ENCODE assay signal across 39 cellular contexts in genomic region chr5:135582099-135582781, GRCh38. TPM values are rescaled to one million over a fixed set of nuclear protein-coding genes. Genes with fewer than 3 reads are reported as not detected.
"Had no signal": no experiment of that assay in that cellular context is flagged by ENCODE, and none has a peak within 500 bp of the region (broad histone marks: within the 10 kb centered on the region; RNA-seq: fewer than 3 reads in every experiment).

No MANE protein-coding gene starts in this region.

- H3K4me1 ChIP-seq: ascending aorta, breast epithelium had no signal

- H3K36me3 Mint-ChIP-seq: activated CD4-positive, alpha-beta memory T cell treated with anti-CD3 and anti-CD28 coated beads for 36 hours; activated naive CD4-positive, alpha-beta T cell treated with anti-CD3 and anti-CD28 coated beads, Interleukin-2, amount 50 U/mL, for 24 hours; activated naive CD8-positive, alpha-beta T cell treated with anti-CD3 and anti-CD28 coated beads, Interleukin-2, amount 10 ng/mL, durations not matched to agents 7 days and 5 days; T-cell had no signal

- H3K27ac Mint-ChIP-seq: activated B cell treated with CpG ODN at 0.5 μM for 24 hours; activated CD4-positive, alpha-beta memory T cell treated with anti-CD3 and anti-CD28 coated beads for 36 hours; activated naive CD4-positive, alpha-beta T cell treated with anti-CD3 and anti-CD28 coated beads, Interleukin-2, amount 50 U/mL, for 24 hours; activated naive CD8-positive, alpha-beta T cell treated with anti-CD3 and anti-CD28 coated beads, Interleukin-2, amount 10 ng/mL, durations not matched to agents 7 days and 5 days; T-cell had no signal

- H3K9me3 ChIP-seq: ascending aorta, breast epithelium, MG63 had no signal

- H3K4me3 Mint-ChIP-seq: activated B cell treated with CpG ODN at 0.5 μM for 24 hours; activated CD4-positive, alpha-beta memory T cell treated with anti-CD3 and anti-CD28 coated beads for 36 hours; activated naive CD4-positive, alpha-beta T cell treated with anti-CD3 and anti-CD28 coated beads, Interleukin-2, amount 50 U/mL, for 24 hours; activated naive CD8-positive, alpha-beta T cell treated with anti-CD3 and anti-CD28 coated beads, Interleukin-2, amount 10 ng/mL, durations not matched to agents 7 days and 5 days; T-cell had no signal

- H3K27ac ChIP-seq: ascending aorta, breast epithelium, PC-9, RWPE1, VCaP had no signal

- ATAC-seq: Right ventricle myocardium inferior, SK-N-SH treated with all-trans-retinoic acid at 6 μM for 48 hours, T-cell had no signal

- H3K36me3 ChIP-seq: ascending aorta, breast epithelium, MG63 had no signal

- H3K9me3 Mint-ChIP-seq: activated B cell treated with CpG ODN at 0.5 μM for 24 hours; activated CD4-positive, alpha-beta memory T cell treated with anti-CD3 and anti-CD28 coated beads for 36 hours; activated naive CD4-positive, alpha-beta T cell treated with anti-CD3 and anti-CD28 coated beads, Interleukin-2, amount 50 U/mL, for 24 hours; activated naive CD8-positive, alpha-beta T cell treated with anti-CD3 and anti-CD28 coated beads, Interleukin-2, amount 10 ng/mL, durations not matched to agents 7 days and 5 days; T-cell had no signal

- H3K27me3 ChIP-seq: ascending aorta had no signal

- H3K4me3 ChIP-seq: ascending aorta, breast epithelium, MG63, PC-9 had no signal

- DNase-seq: activated B cell treated with CpG ODN at 0.5 μM for 24 hours; activated CD4-positive, alpha-beta memory T cell treated with anti-CD3 and anti-CD28 coated beads for 36 hours; activated CD4-positive, alpha-beta T cell treated with anti-CD3 and anti-CD28 coated beads for 4 hours; activated CD4-positive, alpha-beta T cell treated with anti-CD3 and anti-CD28 coated beads, Interleukin-2, amount 50 U/mL, for 1 hour; activated CD4-positive, CD25-positive, alpha-beta regulatory T cell treated with anti-CD3 and anti-CD28 coated beads, Interleukin-2, amount 50 U/mL, for 72 hours; activated CD8-positive, alpha-beta memory T cell treated with anti-CD3 and anti-CD28 coated beads, Interleukin-2, amount 50 U/mL, for 4 hours; activated effector memory CD4-positive, alpha-beta T cell treated with anti-CD3 and anti-CD28 coated beads, Interleukin-2, amount 50 U/mL, for 16 hours; activated naive CD4-positive, alpha-beta T cell treated with Interleukin-2 at 50 U/mL for 16 hours; activated naive CD8-positive, alpha-beta T cell treated with anti-CD3 and anti-CD28 coated beads, Interleukin-2, amount 10 ng/mL, durations not matched to agents 7 days and 5 days; activated T-cell treated with anti-CD3 and anti-CD28 coated beads for 4 hours; activated T-cell treated with anti-CD3 and anti-CD28 coated beads, Interleukin-2, amount 50 U/mL, for 48 hours; amygdala; caudate nucleus; cerebellar nuclear complex; Kasumi-1; KG1; MG63; NCI-H1048; NCI-H1436 treated with DMSO at 0.1 percent for 48 hours; NCI-H1694 treated with DMSO at 0.1 percent for 48 hours; NCI-H2029; NCI-H345; NCI-H524 treated with DMSO at 0.1 percent for 48 hours; PC-9; SIG-M5; T-cell; T-helper 2 cell; T-helper 9 cell had no signal

- H3K4me1 Mint-ChIP-seq: activated B cell treated with CpG ODN at 0.5 μM for 24 hours; activated naive CD4-positive, alpha-beta T cell treated with anti-CD3 and anti-CD28 coated beads, Interleukin-2, amount 50 U/mL, for 24 hours; activated naive CD8-positive, alpha-beta T cell treated with anti-CD3 and anti-CD28 coated beads, Interleukin-2, amount 10 ng/mL, durations not matched to agents 7 days and 5 days had no signal

RNA-seq across cellular contexts. Expression of gene CXCL14, which starts 3.4 kb away (rescaled TPM):
- total RNA-seq: activated B cell treated with CpG ODN at 0.5 μM for 24 hours; activated CD4-positive, alpha-beta memory T cell treated with anti-CD3 and anti-CD28 coated beads for 36 hours; activated naive CD8-positive, alpha-beta T cell treated with anti-CD3 and anti-CD28 coated beads, Interleukin-2, amount 10 ng/mL, durations not matched to agents 7 days and 5 days; OCI-LY7; PC-9; SK-MEL-5; T-cell had no signal

RNA-seq across cellular contexts. Expression of gene NEUROG1, which starts 46.5 kb away (rescaled TPM):
- total RNA-seq: activated B cell treated with CpG ODN at 0.5 μM for 24 hours; activated CD4-positive, alpha-beta memory T cell treated with anti-CD3 and anti-CD28 coated beads for 36 hours; activated naive CD8-positive, alpha-beta T cell treated with anti-CD3 and anti-CD28 coated beads, Interleukin-2, amount 10 ng/mL, durations not matched to agents 7 days and 5 days; ascending aorta; breast epithelium; NCI-H460; OCI-LY7; PC-9; Right ventricle myocardium inferior; SK-MEL-5; T-cell had no signal
- polyA plus RNA-seq: adipose tissue had no signal
